10 cellular contexts compared by ENCODE assay signal in the genomic region with DNA sequence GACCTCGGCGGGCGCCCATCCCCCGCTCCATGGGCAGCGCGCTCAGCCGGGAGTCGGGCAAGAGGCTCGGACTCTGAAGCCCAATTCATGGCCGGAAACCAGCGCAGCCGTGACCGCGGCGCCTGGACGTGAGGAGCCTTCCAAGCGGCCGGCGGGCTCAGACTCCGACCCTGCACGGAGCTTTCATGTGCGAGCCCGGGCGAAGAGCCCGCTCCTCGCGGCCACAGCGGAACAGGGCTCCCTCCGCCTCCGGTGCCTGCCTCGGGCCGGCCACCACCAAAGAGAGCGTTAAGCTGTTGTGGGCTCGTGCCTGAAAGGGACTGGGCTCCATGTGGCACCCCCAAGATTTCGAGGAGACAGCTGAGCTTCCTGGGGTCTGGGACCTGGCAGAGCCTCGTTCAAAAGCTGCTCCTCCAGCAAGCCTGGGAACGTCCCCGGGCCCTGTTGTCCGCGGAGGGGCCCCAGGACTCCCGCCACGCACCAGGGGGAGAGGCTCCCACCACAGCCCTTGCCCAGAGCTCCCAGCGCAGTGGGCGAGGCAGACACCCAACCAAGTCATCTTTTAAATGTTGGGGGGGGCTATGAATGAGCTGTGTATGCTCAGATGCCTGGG. TPM values are rescaled to one million over a fixed set of nuclear protein-coding genes. Genes with fewer than 3 reads are reported as not detected.
DNase-seq lines count a peak whose midpoint lies in the region; ATAC-seq and TF ChIP-seq lines count a peak whose summit lies in the region.
"Had no signal": no experiment of that assay in that cellular context is flagged by ENCODE, and none has a peak within 500 bp of the region (broad histone marks: within the 10 kb centered on the region; RNA-seq: fewer than 3 reads in every experiment).

No MANE protein-coding gene starts in this region.

- H3K36me3 Mint-ChIP-seq in CD8-positive, alpha-beta T cell: no peaks in the 10 kb centered on the region
- H3K36me3 Mint-ChIP-seq: IgD-negative memory B cell had no signal

- ATAC-seq in CD8-positive, alpha-beta T cell: no peak
- no peak for ATAC-seq in HG02840 (IDR thresholded peaks at IDR 0.05; ENCODE audit: low FRiP score, unreplicated experiment)
- ATAC-seq in stimulated activated naive CD8-positive, alpha-beta T cell treated with anti-CD3 and anti-CD28 coated beads, Interleukin-15, Interleukin-2, amounts not matched to agents 100 U/mL and 50 U/mL, for 24 hours: no peak

- H3K79me2 ChIP-seq in fibroblast of lung (ENCODE audit: control insufficient read depth, insufficient read depth, low read length): no peaks in the 10 kb centered on the region

- H3K27ac ChIP-seq in CD8-positive, alpha-beta T cell (ENCODE audit: low read depth, low read length): no peak overlapping the region
- H3K27ac ChIP-seq in fibroblast of lung (ENCODE audit: insufficient read depth, low read length): no peak overlapping the region

- peak overlapping the region; percentile 66 for H3K4me3 Mint-ChIP-seq in CD8-positive, alpha-beta T cell

- H3K9ac ChIP-seq in fibroblast of lung (ENCODE audit: insufficient read depth, low read length): no peak overlapping the region

- intact Hi-C loops in CD8-positive, alpha-beta T cell (cut with DNase I, micrococcal nuclease): no loop called here

- H3K4me2 ChIP-seq in fibroblast of lung (ENCODE audit: extremely low read depth, insufficient read depth, low read length): peak overlapping the region; percentile 5

- DNase-seq in CD8-positive, alpha-beta T cell: no peak
- DNase-seq in MG63: no peak
- peak in 1 of 2 donors; percentile 9 for DNase-seq in fibroblast of lung (ENCODE audit: low read depth in 2 of 2)
- DNase-seq in stimulated activated CD4-positive, alpha-beta T cell treated with anti-CD3 and anti-CD28 coated beads, Interleukin-2, amount 100 ng/mL, for 48 hours: no peak
- no peak for DNase-seq in HEK293T (ENCODE audit: extremely low spot score)
- no peak for DNase-seq in stimulated activated naive CD8-positive, alpha-beta T cell treated with anti-CD3 and anti-CD28 coated beads, Interleukin-15, Interleukin-2, amounts not matched to agents 100 U/mL and 50 U/mL, for 24 hours
- DNase-seq: activated CD4-positive, alpha-beta T cell treated with anti-CD3 and anti-CD28 coated beads for 1 hour had no signal

- H3K27ac Mint-ChIP-seq in CD8-positive, alpha-beta T cell: no peak overlapping the region
- H3K27ac Mint-ChIP-seq: IgD-negative memory B cell had no signal

- TF ChIP-seq CTCF in CD8-positive, alpha-beta T cell (IDR thresholded peaks at IDR 0.05): no peak
- no peak for TF ChIP-seq CTCF in fibroblast of lung (conservative IDR thresholded peaks at IDR 0.05 in 1 of 2, IDR thresholded peaks at IDR 0.05 in 1 of 2; ENCODE audit: low read depth in 1 of 2, low read length in 2 of 2)

- no peaks in the 10 kb centered on the region for H3K9me3 ChIP-seq in CD8-positive, alpha-beta T cell (ENCODE audit: low read length)
- H3K9me3 ChIP-seq in MG63 (no peaks in the 10 kb centered on the region), fibroblast of lung (ENCODE audit: control insufficient read depth, insufficient read depth, low read depth, low read length) (no peaks in the 10 kb centered on the region), neuron (ENCODE audit: low read length) (no peaks in the 10 kb centered on the region)

- H3K27me3 ChIP-seq in CD8-positive, alpha-beta T cell (ENCODE audit: insufficient read depth, low read length): peaks cover 9% of the 10 kb centered on the region
- H3K27me3 ChIP-seq in MG63 (peaks cover 7% of the 10 kb centered on the region), fibroblast of lung (ENCODE audit: control insufficient read depth, insufficient read depth, low read length) (peaks cover 60% of the 10 kb centered on the region), neuron (ENCODE audit: insufficient read depth, low read length) (peaks cover 74% of the 10 kb centered on the region)

- H3K27me3 Mint-ChIP-seq in CD8-positive, alpha-beta T cell (ENCODE audit: low read depth): peaks cover 60% of the 10 kb centered on the region

- no peaks in the 10 kb centered on the region for H3K9me3 Mint-ChIP-seq in CD8-positive, alpha-beta T cell
- H3K9me3 Mint-ChIP-seq: IgD-negative memory B cell had no signal

- H3K4me1 Mint-ChIP-seq in CD8-positive, alpha-beta T cell (ENCODE audit: low read depth): peaks cover 16% of the 10 kb centered on the region

- POLR2A ChIA-PET in CD8-positive, alpha-beta T cell (lab: Charles Lee): no interaction called here
- POLR2A ChIA-PET in HEK293T (lab: Yijun Ruan, JAX): interaction anchor here (1.3 kb wide), 1 partner anchor 9 kb away, joined by 3 read pairs; no protein-coding TSS in a partner anchor

- H3K4me3 ChIP-seq in CD8-positive, alpha-beta T cell (ENCODE audit: low read depth, low read length): no peak overlapping the region
- H3K4me3 ChIP-seq in MG63: peak overlapping the region; percentile 24
- H3K4me3 ChIP-seq in fibroblast of lung (replicated peaks in 1 of 4; ENCODE audit: control extremely low read depth in 1 of 4, insufficient read depth in 1 of 4, low read depth in 3 of 4, low read length in 4 of 4): no peak overlapping the region
- peak overlapping the region; percentile 39 for H3K4me3 ChIP-seq in neuron (ENCODE audit: low read length)

- H4K20me1 ChIP-seq in fibroblast of lung (ENCODE audit: control insufficient read depth, extremely low read depth, insufficient read depth, low read length): no peaks in the 10 kb centered on the region

- H3K36me3 ChIP-seq in CD8-positive, alpha-beta T cell (ENCODE audit: insufficient read depth, low read length): no peaks in the 10 kb centered on the region
- H3K36me3 ChIP-seq in MG63: no peaks in the 10 kb centered on the region
- no peaks in the 10 kb centered on the region for H3K36me3 ChIP-seq in fibroblast of lung (ENCODE audit: control insufficient read depth, insufficient read depth, low read length)
- no peaks in the 10 kb centered on the region for H3K36me3 ChIP-seq in neuron (ENCODE audit: insufficient read depth, low read length)

- CTCF ChIA-PET in CD8-positive, alpha-beta T cell (lab: Charles Lee): interaction anchor here (1.1 kb wide), 1 partner anchor 1827 kb away, joined by 3 read pairs; no protein-coding TSS in a partner anchor
- CTCF ChIA-PET in HEK293T (lab: Yijun Ruan, JAX): interaction anchor here (0.7 kb wide), 1 partner anchor 220 kb away, joined by 3 read pairs; no protein-coding TSS in a partner anchor

- H2AFZ ChIP-seq in fibroblast of lung (ENCODE audit: low read length) (no peak overlapping the region), neuron (ENCODE audit: low read depth, low read length) (peak overlapping the region; percentile 34)

- H3K4me1 ChIP-seq in CD8-positive, alpha-beta T cell (ENCODE audit: insufficient read depth, low read length): peaks cover 8% of the 10 kb centered on the region
- no peaks in the 10 kb centered on the region for H3K4me1 ChIP-seq in fibroblast of lung (ENCODE audit: control insufficient read depth, extremely low read depth, insufficient read depth, low read length)
- H3K4me1 ChIP-seq in neuron (ENCODE audit: insufficient read depth, low read length): no peaks in the 10 kb centered on the region

TF ChIP-seq in HEK293T, 16 proteins besides CTCF, POLR2A, EP300 and RAD21:
- TF ChIP-seq CTBP1 (IDR thresholded peaks at IDR 0.05; ENCODE audit: borderline replicate concordance) (no peak), NFRKB (IDR thresholded peaks at IDR 0.05) (no peak), L3MBTL2 (conservative IDR thresholded peaks at IDR 0.05) (no peak), TARDBP (IDR thresholded peaks at IDR 0.05) (no peak), FOXK2 (IDR thresholded peaks at IDR 0.05) (no peak), FOXA1 (IDR thresholded peaks at IDR 0.05) (no peak), BHLHE40 (IDR thresholded peaks at IDR 0.05; ENCODE audit: borderline replicate concordance) (no peak), FOXM1 (IDR thresholded peaks at IDR 0.05; ENCODE audit: borderline replicate concordance) (no peak), SP1 (IDR thresholded peaks at IDR 0.05) (no peak), ELF4 (IDR thresholded peaks at IDR 0.05) (no peak), SUZ12 (IDR thresholded peaks at IDR 0.05) (no peak), LEF1 (IDR thresholded peaks at IDR 0.05; ENCODE audit: borderline replicate concordance) (no peak), ARNT (IDR thresholded peaks at IDR 0.05) (no peak), HDGF (IDR thresholded peaks at IDR 0.05; ENCODE audit: borderline replicate concordance) (no peak), ZNF384 (IDR thresholded peaks at IDR 0.05) (no peak)
- TF ChIP-seq, protein P1, sequence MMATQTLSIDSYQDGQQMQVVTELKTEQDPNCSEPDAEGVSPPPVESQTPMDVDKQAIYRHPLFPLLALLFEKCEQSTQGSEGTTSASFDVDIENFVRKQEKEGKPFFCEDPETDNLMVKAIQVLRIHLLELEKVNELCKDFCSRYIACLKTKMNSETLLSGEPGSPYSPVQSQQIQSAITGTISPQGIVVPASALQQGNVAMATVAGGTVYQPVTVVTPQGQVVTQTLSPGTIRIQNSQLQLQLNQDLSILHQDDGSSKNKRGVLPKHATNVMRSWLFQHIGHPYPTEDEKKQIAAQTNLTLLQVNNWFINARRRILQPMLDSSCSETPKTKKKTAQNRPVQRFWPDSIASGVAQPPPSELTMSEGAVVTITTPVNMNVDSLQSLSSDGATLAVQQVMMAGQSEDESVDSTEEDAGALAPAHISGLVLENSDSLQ (IDR thresholded peaks at IDR 0.05): no peak

RNA-seq across cellular contexts. Expression of a gene that starts 0.8 kb away (rescaled TPM):
- total RNA-seq in CD8-positive, alpha-beta T cell: not detected
- total RNA-seq in MG63 (2014; rRNA removed; shearing (Covaris generic); ENCODE audit: low replicate concordance): 0.10 and 0.15 TPM in 2 replicates
- total RNA-seq in fibroblast of lung: 0.33 and 0.51 TPM in 2 replicates
- 0.03 TPM in 2 replicates for polyA plus RNA-seq in fibroblast of lung
- polyA plus RNA-seq in fibroblast of lung (2012): 0.07 TPM in 1 of 2 replicates, not detected in the other
- 0.41 TPM in 1 of 2 replicates, not detected in the other for polyA minus RNA-seq in fibroblast of lung (ENCODE audit: low replicate concordance)
- polyA plus RNA-seq: IgD-negative memory B cell had no signal

Comparison
In these comparisons a context has a peak if more than half of its experiments do, and no peak if none do; other contexts are left out.
1. H3K4me3 ChIP-seq: peak in MG63 (single experiment) and neuron (single experiment); none in CD8-positive, alpha-beta T cell (single experiment) and fibroblast of lung (0 of 4).